1 cellular context compared by ENCODE assay signal in the genomic region with DNA sequence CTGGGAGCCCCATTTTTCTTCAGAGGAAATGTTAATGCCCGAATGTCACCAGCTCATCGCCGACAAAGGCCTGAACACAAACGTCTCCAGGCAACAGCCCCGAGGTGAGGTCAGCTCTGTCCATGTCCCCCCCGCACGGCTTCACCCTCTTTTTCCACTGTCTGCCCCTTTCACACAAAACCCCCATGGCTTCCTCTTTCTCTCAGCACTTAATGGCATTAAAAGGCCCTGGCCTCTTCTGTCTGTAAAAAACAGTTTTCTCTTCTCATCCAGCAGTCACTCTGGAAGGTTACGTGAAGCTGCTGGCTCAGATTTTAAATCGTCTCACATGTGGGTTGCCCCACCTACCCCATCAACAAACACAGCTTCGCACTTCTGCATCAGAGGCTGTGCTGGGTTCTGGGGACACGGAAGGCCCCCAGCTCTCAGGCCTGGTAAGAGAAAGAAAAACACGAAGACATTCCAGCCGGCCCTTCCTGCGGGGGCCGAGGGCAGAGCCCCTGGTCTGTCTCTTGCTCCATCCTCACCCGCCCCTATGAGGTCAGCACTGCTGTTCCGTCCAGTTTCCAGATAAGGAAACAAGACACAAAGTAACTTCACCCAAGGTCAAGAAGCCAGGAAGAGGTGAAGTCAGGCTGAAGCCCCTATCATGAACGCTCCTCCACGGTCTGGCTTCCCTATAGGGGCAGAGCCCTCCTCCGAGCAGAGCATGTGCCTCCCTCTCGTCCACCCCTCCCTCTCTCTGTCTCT.
TF ChIP-seq lines count a peak whose summit lies in the region.

No MANE protein-coding gene starts in this region.

TF ChIP-seq in K562, 482 proteins besides CTCF, POLR2A, EP300 and RAD21 (continued from another document and continues in another):
- TF ChIP-seq MTA2 (IDR thresholded peaks at IDR 0.05; ENCODE audit: low read depth), result peak; percentile 45; the same call in 1 of the 2 replicates
- TF ChIP-seq RBM39 (optimal IDR thresholded peaks at IDR 0.05; ENCODE audit: low read depth, low read length), result no peak
- TF ChIP-seq KLF16 (IDR thresholded peaks at IDR 0.05), result no peak
- TF ChIP-seq, protein P1, sequence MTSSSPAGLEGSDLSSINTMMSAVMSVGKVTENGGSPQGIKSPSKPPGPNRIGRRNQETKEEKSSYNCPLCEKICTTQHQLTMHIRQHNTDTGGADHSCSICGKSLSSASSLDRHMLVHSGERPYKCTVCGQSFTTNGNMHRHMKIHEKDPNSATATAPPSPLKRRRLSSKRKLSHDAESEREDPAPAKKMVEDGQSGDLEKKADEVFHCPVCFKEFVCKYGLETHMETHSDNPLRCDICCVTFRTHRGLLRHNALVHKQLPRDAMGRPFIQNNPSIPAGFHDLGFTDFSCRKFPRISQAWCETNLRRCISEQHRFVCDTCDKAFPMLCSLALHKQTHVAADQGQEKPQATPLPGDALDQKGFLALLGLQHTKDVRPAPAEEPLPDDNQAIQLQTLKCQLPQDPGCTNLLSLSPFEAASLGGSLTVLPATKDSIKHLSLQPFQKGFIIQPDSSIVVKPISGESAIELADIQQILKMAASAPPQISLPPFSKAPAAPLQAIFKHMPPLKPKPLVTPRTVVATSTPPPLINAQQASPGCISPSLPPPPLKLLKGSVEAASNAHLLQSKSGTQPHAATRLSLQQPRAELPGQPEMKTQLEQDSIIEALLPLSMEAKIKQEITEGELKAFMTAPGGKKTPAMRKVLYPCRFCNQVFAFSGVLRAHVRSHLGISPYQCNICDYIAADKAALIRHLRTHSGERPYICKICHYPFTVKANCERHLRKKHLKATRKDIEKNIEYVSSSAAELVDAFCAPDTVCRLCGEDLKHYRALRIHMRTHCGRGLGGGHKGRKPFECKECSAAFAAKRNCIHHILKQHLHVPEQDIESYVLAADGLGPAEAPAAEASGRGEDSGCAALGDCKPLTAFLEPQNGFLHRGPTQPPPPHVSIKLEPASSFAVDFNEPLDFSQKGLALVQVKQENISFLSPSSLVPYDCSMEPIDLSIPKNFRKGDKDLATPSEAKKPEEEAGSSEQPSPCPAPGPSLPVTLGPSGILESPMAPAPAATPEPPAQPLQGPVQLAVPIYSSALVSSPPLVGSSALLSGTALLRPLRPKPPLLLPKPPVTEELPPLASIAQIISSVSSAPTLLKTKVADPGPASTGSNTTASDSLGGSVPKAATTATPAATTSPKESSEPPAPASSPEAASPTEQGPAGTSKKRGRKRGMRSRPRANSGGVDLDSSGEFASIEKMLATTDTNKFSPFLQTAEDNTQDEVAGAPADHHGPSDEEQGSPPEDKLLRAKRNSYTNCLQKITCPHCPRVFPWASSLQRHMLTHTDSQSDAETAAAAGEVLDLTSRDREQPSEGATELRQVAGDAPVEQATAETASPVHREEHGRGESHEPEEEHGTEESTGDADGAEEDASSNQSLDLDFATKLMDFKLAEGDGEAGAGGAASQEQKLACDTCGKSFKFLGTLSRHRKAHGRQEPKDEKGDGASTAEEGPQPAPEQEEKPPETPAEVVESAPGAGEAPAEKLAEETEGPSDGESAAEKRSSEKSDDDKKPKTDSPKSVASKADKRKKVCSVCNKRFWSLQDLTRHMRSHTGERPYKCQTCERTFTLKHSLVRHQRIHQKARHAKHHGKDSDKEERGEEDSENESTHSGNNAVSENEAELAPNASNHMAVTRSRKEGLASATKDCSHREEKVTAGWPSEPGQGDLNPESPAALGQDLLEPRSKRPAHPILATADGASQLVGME (CRISPR knock-in tag; IDR thresholded peaks at IDR 0.05), result no peak
- TF ChIP-seq NUFIP1 (IDR thresholded peaks at IDR 0.05; ENCODE audit: partially characterized antibody), result no peak
- TF ChIP-seq, protein P2, sequence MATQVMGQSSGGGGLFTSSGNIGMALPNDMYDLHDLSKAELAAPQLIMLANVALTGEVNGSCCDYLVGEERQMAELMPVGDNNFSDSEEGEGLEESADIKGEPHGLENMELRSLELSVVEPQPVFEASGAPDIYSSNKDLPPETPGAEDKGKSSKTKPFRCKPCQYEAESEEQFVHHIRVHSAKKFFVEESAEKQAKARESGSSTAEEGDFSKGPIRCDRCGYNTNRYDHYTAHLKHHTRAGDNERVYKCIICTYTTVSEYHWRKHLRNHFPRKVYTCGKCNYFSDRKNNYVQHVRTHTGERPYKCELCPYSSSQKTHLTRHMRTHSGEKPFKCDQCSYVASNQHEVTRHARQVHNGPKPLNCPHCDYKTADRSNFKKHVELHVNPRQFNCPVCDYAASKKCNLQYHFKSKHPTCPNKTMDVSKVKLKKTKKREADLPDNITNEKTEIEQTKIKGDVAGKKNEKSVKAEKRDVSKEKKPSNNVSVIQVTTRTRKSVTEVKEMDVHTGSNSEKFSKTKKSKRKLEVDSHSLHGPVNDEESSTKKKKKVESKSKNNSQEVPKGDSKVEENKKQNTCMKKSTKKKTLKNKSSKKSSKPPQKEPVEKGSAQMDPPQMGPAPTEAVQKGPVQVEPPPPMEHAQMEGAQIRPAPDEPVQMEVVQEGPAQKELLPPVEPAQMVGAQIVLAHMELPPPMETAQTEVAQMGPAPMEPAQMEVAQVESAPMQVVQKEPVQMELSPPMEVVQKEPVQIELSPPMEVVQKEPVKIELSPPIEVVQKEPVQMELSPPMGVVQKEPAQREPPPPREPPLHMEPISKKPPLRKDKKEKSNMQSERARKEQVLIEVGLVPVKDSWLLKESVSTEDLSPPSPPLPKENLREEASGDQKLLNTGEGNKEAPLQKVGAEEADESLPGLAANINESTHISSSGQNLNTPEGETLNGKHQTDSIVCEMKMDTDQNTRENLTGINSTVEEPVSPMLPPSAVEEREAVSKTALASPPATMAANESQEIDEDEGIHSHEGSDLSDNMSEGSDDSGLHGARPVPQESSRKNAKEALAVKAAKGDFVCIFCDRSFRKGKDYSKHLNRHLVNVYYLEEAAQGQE (CRISPR knock-in tag; IDR thresholded peaks at IDR 0.05; ENCODE audit: low read depth), result no peak
- TF ChIP-seq CREB1 (IDR thresholded peaks at IDR 0.05), result peak; percentile 47; the same call in 1 of the 2 replicates
- no peak for TF ChIP-seq CREB1 (CRISPR knock-in tag; IDR thresholded peaks at IDR 0.05)
- TF ChIP-seq ZNF212 (CRISPR knock-in tag; IDR thresholded peaks at IDR 0.05), result no peak
- TF ChIP-seq UBTF (IDR thresholded peaks at IDR 0.05; ENCODE audit: borderline replicate concordance in 1 of 2, low read depth in 2 of 2, low read length in 2 of 2), result peak in 1 of 2 experiments; percentile 20; a peak in 1 of 4 replicates
- peak; percentile 69 to 72; a peak in 3 of 4 replicates for TF ChIP-seq TEAD1 (CRISPR knock-in tag; IDR thresholded peaks at IDR 0.05)
- no peak for TF ChIP-seq PTRF (tag; IDR thresholded peaks at IDR 0.05)
- no peak for TF ChIP-seq ZNF644 (tag; IDR thresholded peaks at IDR 0.05; ENCODE audit: low read depth)
- no peak for TF ChIP-seq CSDE1 (IDR thresholded peaks at IDR 0.05)
- TF ChIP-seq, protein P3, sequence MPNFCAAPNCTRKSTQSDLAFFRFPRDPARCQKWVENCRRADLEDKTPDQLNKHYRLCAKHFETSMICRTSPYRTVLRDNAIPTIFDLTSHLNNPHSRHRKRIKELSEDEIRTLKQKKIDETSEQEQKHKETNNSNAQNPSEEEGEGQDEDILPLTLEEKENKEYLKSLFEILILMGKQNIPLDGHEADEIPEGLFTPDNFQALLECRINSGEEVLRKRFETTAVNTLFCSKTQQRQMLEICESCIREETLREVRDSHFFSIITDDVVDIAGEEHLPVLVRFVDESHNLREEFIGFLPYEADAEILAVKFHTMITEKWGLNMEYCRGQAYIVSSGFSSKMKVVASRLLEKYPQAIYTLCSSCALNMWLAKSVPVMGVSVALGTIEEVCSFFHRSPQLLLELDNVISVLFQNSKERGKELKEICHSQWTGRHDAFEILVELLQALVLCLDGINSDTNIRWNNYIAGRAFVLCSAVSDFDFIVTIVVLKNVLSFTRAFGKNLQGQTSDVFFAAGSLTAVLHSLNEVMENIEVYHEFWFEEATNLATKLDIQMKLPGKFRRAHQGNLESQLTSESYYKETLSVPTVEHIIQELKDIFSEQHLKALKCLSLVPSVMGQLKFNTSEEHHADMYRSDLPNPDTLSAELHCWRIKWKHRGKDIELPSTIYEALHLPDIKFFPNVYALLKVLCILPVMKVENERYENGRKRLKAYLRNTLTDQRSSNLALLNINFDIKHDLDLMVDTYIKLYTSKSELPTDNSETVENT (CRISPR knock-in tag; IDR thresholded peaks at IDR 0.05), result no peak; the same call in 1 of the 2 replicates
- peak; percentile 79 for TF ChIP-seq CTBP1 (IDR thresholded peaks at IDR 0.05; ENCODE audit: borderline replicate concordance)
- no peak for TF ChIP-seq TFAM (CRISPR knock-in tag; conservative IDR thresholded peaks at IDR 0.05)
- TF ChIP-seq RUNX1 (IDR thresholded peaks at IDR 0.05; ENCODE audit: low read depth), result no peak
- TF ChIP-seq ZKSCAN1 (IDR thresholded peaks at IDR 0.05; ENCODE audit: low read depth, low read length), result no peak
- no peak for TF ChIP-seq ZNF239 (CRISPR knock-in tag; IDR thresholded peaks at IDR 0.05)
- no peak for TF ChIP-seq MBD2 (IDR thresholded peaks at IDR 0.05; ENCODE audit: borderline replicate concordance, low read depth)
- TF ChIP-seq MBD1 (CRISPR knock-in tag; IDR thresholded peaks at IDR 0.05), result no peak
- TF ChIP-seq SUPT5H (IDR thresholded peaks at IDR 0.05), result no peak
- TF ChIP-seq DDX20 (tag; IDR thresholded peaks at IDR 0.05; ENCODE audit: low read depth), result no peak
- TF ChIP-seq TAF15 (IDR thresholded peaks at IDR 0.05; ENCODE audit: low read depth, low read length), result no peak
- TF ChIP-seq FIP1L1 (IDR thresholded peaks at IDR 0.05; ENCODE audit: low read depth, low read length, poor library complexity, severe bottlenecking), result no peak
- no peak for TF ChIP-seq HDGF (IDR thresholded peaks at IDR 0.05)
- TF ChIP-seq, protein P4, sequence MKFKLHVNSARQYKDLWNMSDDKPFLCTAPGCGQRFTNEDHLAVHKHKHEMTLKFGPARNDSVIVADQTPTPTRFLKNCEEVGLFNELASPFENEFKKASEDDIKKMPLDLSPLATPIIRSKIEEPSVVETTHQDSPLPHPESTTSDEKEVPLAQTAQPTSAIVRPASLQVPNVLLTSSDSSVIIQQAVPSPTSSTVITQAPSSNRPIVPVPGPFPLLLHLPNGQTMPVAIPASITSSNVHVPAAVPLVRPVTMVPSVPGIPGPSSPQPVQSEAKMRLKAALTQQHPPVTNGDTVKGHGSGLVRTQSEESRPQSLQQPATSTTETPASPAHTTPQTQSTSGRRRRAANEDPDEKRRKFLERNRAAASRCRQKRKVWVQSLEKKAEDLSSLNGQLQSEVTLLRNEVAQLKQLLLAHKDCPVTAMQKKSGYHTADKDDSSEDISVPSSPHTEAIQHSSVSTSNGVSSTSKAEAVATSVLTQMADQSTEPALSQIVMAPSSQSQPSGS (CRISPR knock-in tag; IDR thresholded peaks at IDR 0.05), result no peak
- TF ChIP-seq TAL1 (IDR thresholded peaks at IDR 0.05), result peak; percentile 52; the same call in 1 of the 2 replicates
- TF ChIP-seq, protein P5, sequence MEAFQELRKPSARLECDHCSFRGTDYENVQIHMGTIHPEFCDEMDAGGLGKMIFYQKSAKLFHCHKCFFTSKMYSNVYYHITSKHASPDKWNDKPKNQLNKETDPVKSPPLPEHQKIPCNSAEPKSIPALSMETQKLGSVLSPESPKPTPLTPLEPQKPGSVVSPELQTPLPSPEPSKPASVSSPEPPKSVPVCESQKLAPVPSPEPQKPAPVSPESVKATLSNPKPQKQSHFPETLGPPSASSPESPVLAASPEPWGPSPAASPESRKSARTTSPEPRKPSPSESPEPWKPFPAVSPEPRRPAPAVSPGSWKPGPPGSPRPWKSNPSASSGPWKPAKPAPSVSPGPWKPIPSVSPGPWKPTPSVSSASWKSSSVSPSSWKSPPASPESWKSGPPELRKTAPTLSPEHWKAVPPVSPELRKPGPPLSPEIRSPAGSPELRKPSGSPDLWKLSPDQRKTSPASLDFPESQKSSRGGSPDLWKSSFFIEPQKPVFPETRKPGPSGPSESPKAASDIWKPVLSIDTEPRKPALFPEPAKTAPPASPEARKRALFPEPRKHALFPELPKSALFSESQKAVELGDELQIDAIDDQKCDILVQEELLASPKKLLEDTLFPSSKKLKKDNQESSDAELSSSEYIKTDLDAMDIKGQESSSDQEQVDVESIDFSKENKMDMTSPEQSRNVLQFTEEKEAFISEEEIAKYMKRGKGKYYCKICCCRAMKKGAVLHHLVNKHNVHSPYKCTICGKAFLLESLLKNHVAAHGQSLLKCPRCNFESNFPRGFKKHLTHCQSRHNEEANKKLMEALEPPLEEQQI (IDR thresholded peaks at IDR 0.05), result no peak
- no peak for TF ChIP-seq ZSCAN29 (IDR thresholded peaks at IDR 0.05)
- TF ChIP-seq HLTF (IDR thresholded peaks at IDR 0.05), result no peak
- no peak for TF ChIP-seq ZNF785 (CRISPR knock-in tag; IDR thresholded peaks at IDR 0.05)
- TF ChIP-seq, protein P6, sequence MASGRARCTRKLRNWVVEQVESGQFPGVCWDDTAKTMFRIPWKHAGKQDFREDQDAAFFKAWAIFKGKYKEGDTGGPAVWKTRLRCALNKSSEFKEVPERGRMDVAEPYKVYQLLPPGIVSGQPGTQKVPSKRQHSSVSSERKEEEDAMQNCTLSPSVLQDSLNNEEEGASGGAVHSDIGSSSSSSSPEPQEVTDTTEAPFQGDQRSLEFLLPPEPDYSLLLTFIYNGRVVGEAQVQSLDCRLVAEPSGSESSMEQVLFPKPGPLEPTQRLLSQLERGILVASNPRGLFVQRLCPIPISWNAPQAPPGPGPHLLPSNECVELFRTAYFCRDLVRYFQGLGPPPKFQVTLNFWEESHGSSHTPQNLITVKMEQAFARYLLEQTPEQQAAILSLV (tag; IDR thresholded peaks at IDR 0.05), result no peak
- no peak for TF ChIP-seq ZNF143 (CRISPR knock-in tag; IDR thresholded peaks at IDR 0.05)
- peak; percentile 34; the same call in 1 of the 2 replicates for TF ChIP-seq MEF2D (tag; conservative IDR thresholded peaks at IDR 0.05; ENCODE audit: low read depth)
- no peak for TF ChIP-seq SMAD3 (CRISPR knock-in tag; conservative IDR thresholded peaks at IDR 0.05)
